Comparison of ENCODE assay signal across 11 cellular contexts in the genomic region with DNA sequence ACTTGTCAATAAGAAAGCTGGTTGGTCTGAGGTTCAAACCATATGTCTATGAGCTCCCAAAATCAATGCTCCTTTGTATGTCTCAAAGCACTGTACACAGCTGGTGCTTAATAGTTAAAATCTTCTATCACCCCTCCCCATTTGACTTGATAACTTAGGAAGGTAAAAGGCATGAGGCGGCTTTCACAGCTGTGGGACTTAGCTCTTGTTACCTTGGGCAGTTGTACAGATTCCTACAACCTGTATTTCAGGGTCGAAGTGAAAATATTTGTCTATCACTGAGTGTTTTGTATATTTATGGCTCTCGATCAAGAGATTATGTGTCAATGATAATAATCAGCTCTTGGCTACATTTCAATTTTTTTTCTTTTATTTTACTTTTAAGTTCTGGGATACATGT. TPM values are rescaled to one million over a fixed set of nuclear protein-coding genes. Genes with fewer than 3 reads are reported as not detected.
DNase-seq lines count a peak whose midpoint lies in the region; ATAC-seq and TF ChIP-seq lines count a peak whose summit lies in the region.
"Had no signal": no experiment of that assay in that cellular context is flagged by ENCODE, and none has a peak within 500 bp of the region (broad histone marks: within the 10 kb centered on the region; RNA-seq: fewer than 3 reads in every experiment).

No MANE protein-coding gene starts in this region.

- peaks cover 10% of the 10 kb centered on the region for H3K4me1 ChIP-seq in KMS-11 (ENCODE audit: low read depth, poor library complexity, severe bottlenecking)

- no peak overlapping the region for H2AFZ ChIP-seq in KMS-11 (ENCODE audit: low read depth)

- H4K20me1 ChIP-seq in KMS-11 (ENCODE audit: insufficient read depth) = no peaks in the 10 kb centered on the region; the same call in 1 of the 2 replicates

- no peaks in the 10 kb centered on the region for H3K27me3 Mint-ChIP-seq in activated CD4-positive, alpha-beta T cell treated with anti-CD3 and anti-CD28 coated beads for 36 hours
- peaks cover 2% of the 10 kb centered on the region for H3K27me3 Mint-ChIP-seq in activated naive CD8-positive, alpha-beta T cell treated with anti-CD3 and anti-CD28 coated beads, Interleukin-2, amount 50 U/mL, for 24 hours
- no peaks in the 10 kb centered on the region for H3K27me3 Mint-ChIP-seq in neural crest cell (ENCODE audit: low read depth)

- H3K4me1 Mint-ChIP-seq in activated CD4-positive, alpha-beta T cell treated with anti-CD3 and anti-CD28 coated beads for 36 hours = peaks cover 44% of the 10 kb centered on the region
- peaks cover 48% of the 10 kb centered on the region for H3K4me1 Mint-ChIP-seq in activated naive CD8-positive, alpha-beta T cell treated with anti-CD3 and anti-CD28 coated beads, Interleukin-2, amount 50 U/mL, for 24 hours
- peaks cover 29% of the 10 kb centered on the region for H3K4me1 Mint-ChIP-seq in neural crest cell

- no peak overlapping the region for H3K4me3 ChIP-seq in KMS-11 (IDR thresholded peaks at IDR 0.05; ENCODE audit: insufficient read depth, low read depth, low read length)

- H3K4me2 ChIP-seq in KMS-11 = peak overlapping the region; percentile 38; the same call in 1 of the 2 replicates

- POLR2A ChIA-PET in activated CD4-positive, alpha-beta T cell treated with anti-CD3 and anti-CD28 coated beads for 36 hours (lab: Charles Lee) = interaction anchor here (0.5 to 1.1 kb wide), 7 partner anchors 15 to 144 kb away, joined by 3 to 5 read pairs (median 3); no protein-coding TSS in a partner anchor

- no peaks in the 10 kb centered on the region for H3K27me3 ChIP-seq in KMS-11 (ENCODE audit: insufficient read depth, low read depth)
- H3K27me3 ChIP-seq: transverse colon had no signal

- no peak overlapping the region for H3K27ac Mint-ChIP-seq in activated CD4-positive, alpha-beta T cell treated with anti-CD3 and anti-CD28 coated beads for 36 hours
- peak overlapping the region; percentile 95 for H3K27ac Mint-ChIP-seq in activated naive CD8-positive, alpha-beta T cell treated with anti-CD3 and anti-CD28 coated beads, Interleukin-2, amount 50 U/mL, for 24 hours
- no peak overlapping the region for H3K27ac Mint-ChIP-seq in neural crest cell (ENCODE audit: unreplicated experiment)

- intact Hi-C loops in activated CD4-positive, alpha-beta T cell treated with anti-CD3 and anti-CD28 coated beads for 36 hours (cut with DNase I, micrococcal nuclease) = loop anchor here (1.0 to 2.0 kb wide), 9 partner anchors 31 to 421 kb away; a partner anchor contains a TSS

- H3K9me3 Mint-ChIP-seq in activated CD4-positive, alpha-beta T cell treated with anti-CD3 and anti-CD28 coated beads for 36 hours (ENCODE audit: low read depth) = no peaks in the 10 kb centered on the region
- H3K9me3 Mint-ChIP-seq in activated naive CD8-positive, alpha-beta T cell treated with anti-CD3 and anti-CD28 coated beads, Interleukin-2, amount 50 U/mL, for 24 hours = no peaks in the 10 kb centered on the region
- H3K9me3 Mint-ChIP-seq in neural crest cell = no peaks in the 10 kb centered on the region

- TF ChIP-seq CTCF in KMS-11 (conservative IDR thresholded peaks at IDR 0.05; ENCODE audit: low read depth, low read length) (no peak), neural crest cell (conservative IDR thresholded peaks at IDR 0.05) (no peak)

- peak overlapping the region; percentile 86 for H3K4me3 Mint-ChIP-seq in activated CD4-positive, alpha-beta T cell treated with anti-CD3 and anti-CD28 coated beads for 36 hours
- peak overlapping the region; percentile 95 for H3K4me3 Mint-ChIP-seq in activated naive CD8-positive, alpha-beta T cell treated with anti-CD3 and anti-CD28 coated beads, Interleukin-2, amount 50 U/mL, for 24 hours
- H3K4me3 Mint-ChIP-seq in neural crest cell = peak overlapping the region; percentile 96

- H3K27ac ChIP-seq in KMS-11 = no peak overlapping the region; the same call in 1 of the 2 replicates

- CTCF ChIA-PET in activated CD4-positive, alpha-beta T cell treated with anti-CD3 and anti-CD28 coated beads for 36 hours (lab: Charles Lee) = interaction anchor here (0.5 to 4.0 kb wide), 14 partner anchors 17 to 1403 kb away, joined by 3 to 17 read pairs (median 4); a partner anchor contains a TSS

- no peak for DNase-seq in activated CD4-positive, alpha-beta T cell treated with anti-CD3 and anti-CD28 coated beads for 36 hours
- DNase-seq in activated CD4-positive, alpha-beta T cell treated with anti-CD3 and anti-CD28 coated beads for 1 hour = no peak
- no peak for DNase-seq in activated naive CD8-positive, alpha-beta T cell treated with anti-CD3 and anti-CD28 coated beads, Interleukin-2, amount 50 U/mL, for 24 hours
- DNase-seq in neural crest cell (ENCODE audit: low read depth, low spot score) = no peak
- no peak for DNase-seq in activated CD4-positive, CD25-positive, alpha-beta regulatory T cell treated with anti-CD3 and anti-CD28 coated beads, Interleukin-2, amount 50 U/mL, for 72 hours
- DNase-seq: EL, NCI-H1930, transverse colon had no signal

- H3K9ac ChIP-seq in KMS-11 = no peak overlapping the region

- peaks cover 37% of the 10 kb centered on the region for H3K36me3 Mint-ChIP-seq in activated CD4-positive, alpha-beta T cell treated with anti-CD3 and anti-CD28 coated beads for 36 hours (ENCODE audit: low read depth)
- H3K36me3 Mint-ChIP-seq in activated naive CD8-positive, alpha-beta T cell treated with anti-CD3 and anti-CD28 coated beads, Interleukin-2, amount 50 U/mL, for 24 hours (ENCODE audit: low read depth) = peaks cover 39% of the 10 kb centered on the region
- no peaks in the 10 kb centered on the region for H3K36me3 Mint-ChIP-seq in neural crest cell (ENCODE audit: low read depth)

- H3K36me3 ChIP-seq in KMS-11 (ENCODE audit: insufficient read depth) = peaks cover 6% of the 10 kb centered on the region; the same call in 1 of the 2 replicates

- ATAC-seq in activated CD4-positive, alpha-beta T cell treated with anti-CD3 and anti-CD28 coated beads for 36 hours = no peak
- no peak for ATAC-seq in activated naive CD8-positive, alpha-beta T cell treated with anti-CD3 and anti-CD28 coated beads, Interleukin-2, amount 50 U/mL, for 24 hours
- ATAC-seq in HG03196 (IDR thresholded peaks at IDR 0.05; ENCODE audit: unreplicated experiment) = no peak
- no peak for ATAC-seq in GM21576 (IDR thresholded peaks at IDR 0.05; ENCODE audit: unreplicated experiment)

- peaks cover 10% of the 10 kb centered on the region; the same call in 1 of the 2 replicates for H3K79me2 ChIP-seq in KMS-11 (ENCODE audit: insufficient read depth, low read depth)

RNA-seq across cellular contexts. Expression of a gene that starts 1.0 kb away (rescaled TPM):
- total RNA-seq in activated CD4-positive, alpha-beta T cell treated with anti-CD3 and anti-CD28 coated beads for 36 hours = 10 to 100 TPM; 12.9 to 15.6 TPM
- total RNA-seq in neural crest cell = 27.7 and 27.8 TPM in 2 replicates

RNA-seq across cellular contexts. Expression of a gene that starts 31.6 kb away (rescaled TPM):
- 100 to 1,000 TPM; 187 to 192 TPM for total RNA-seq in activated CD4-positive, alpha-beta T cell treated with anti-CD3 and anti-CD28 coated beads for 36 hours
- 67.2 and 70.7 TPM in 2 replicates for total RNA-seq in neural crest cell
